In the genomic region with DNA sequence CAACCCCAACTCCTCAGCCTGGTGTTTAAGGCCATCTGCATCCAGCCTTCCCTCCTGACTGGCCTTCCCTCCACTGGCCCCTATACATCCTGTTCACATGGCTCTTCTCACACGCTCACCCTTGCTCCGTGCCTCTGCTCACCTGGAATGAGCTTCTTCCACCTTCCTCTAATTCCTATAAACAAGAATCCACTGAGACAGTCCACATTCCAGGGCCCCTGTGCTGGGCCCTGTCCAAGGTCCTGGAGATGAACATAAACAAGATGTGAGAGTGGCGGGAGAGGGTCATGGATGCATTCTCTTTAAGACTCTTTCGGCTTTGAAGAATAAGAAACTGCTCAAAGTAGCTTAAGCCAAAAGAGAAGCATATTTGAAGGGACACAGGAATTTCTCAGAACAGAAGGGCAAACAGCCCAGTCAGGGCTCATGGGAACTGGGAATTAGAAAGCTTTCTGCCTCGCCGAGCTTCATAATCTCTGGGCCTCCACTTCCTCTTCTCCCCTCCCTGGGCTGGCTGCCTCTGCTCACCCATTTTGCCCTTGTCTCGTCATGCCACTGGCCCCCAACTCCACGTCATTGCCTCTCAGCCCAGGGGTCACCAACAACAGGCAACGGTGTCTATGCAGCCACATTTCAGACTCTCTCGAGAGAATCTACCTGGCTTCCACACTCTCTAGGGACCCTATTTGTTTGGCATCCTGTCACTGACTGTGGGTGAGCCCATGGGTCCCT, we compare ENCODE assay signal across 13 cellular contexts. TPM values are rescaled to one million over a fixed set of nuclear protein-coding genes. Genes with fewer than 3 reads are reported as not detected.
DNase-seq lines count a peak whose midpoint lies in the region; ATAC-seq, FAIRE-seq and TF ChIP-seq lines count a peak whose summit lies in the region.
"Had no signal": no experiment of that assay in that cellular context is flagged by ENCODE, and none has a peak within 500 bp of the region (broad histone marks: within the 10 kb centered on the region; RNA-seq: fewer than 3 reads in every experiment).

No MANE protein-coding gene starts in this region.

- no peaks in the 10 kb centered on the region for H3K9me3 ChIP-seq in gastroesophageal sphincter

- no peak for TF ChIP-seq POLR2A in gastroesophageal sphincter (IDR thresholded peaks at IDR 0.05)

- H3K36me3 ChIP-seq in bronchial epithelial cell (ENCODE audit: control insufficient read depth, insufficient read depth, low read length) (no peaks in the 10 kb centered on the region), gastroesophageal sphincter (no peaks in the 10 kb centered on the region)
- H3K36me3 ChIP-seq: tibial nerve had no signal

- no peak for ATAC-seq in HG03457 (IDR thresholded peaks at IDR 0.05; ENCODE audit: unreplicated experiment)
- ATAC-seq in gastroesophageal sphincter, result no peak

- 41% methylated on average over 8 of the region's 10 CpGs; no CpG with 5 or more reads in 1 of the 2 donors for WGBS in gastroesophageal sphincter (ENCODE audit: low coverage in 1 of 2), 2 donors

- DNase-seq in D341Med (ENCODE audit: low spot score) (peak; percentile 62), LoVo (ENCODE audit: low spot score) (peak; percentile 34), bronchial epithelial cell (ENCODE audit: low read depth) (peak; percentile 17), medulla oblongata (ENCODE audit: extremely low spot score) (peak; percentile 60), NCI-H146 treated with DMSO at 0.1 percent for 48 hours (lab: John Stamatoyannopoulos, UW; ENCODE audit: unreplicated experiment) (no peak), MV-4-11 (lab: John Stamatoyannopoulos, UW) (no peak)
- DNase-seq: activated CD4-positive, alpha-beta T cell treated with anti-CD3 and anti-CD28 coated beads, Interleukin-2, amount 50 U/mL, for 48 hours; NCI-H1436; SHP77 had no signal

- TF ChIP-seq EP300 in gastroesophageal sphincter (IDR thresholded peaks at IDR 0.05), result no peak

- FAIRE-seq in bronchial epithelial cell (lab: Jason Lieb, UNC), result no peak

- H3K4me3 ChIP-seq in bronchial epithelial cell (ENCODE audit: low read depth, low read length) (no peak overlapping the region), gastroesophageal sphincter (no peak overlapping the region)
- H3K4me3 ChIP-seq: tibial nerve had no signal

- H3K27ac ChIP-seq in gastroesophageal sphincter, result no peak overlapping the region
- H3K27ac ChIP-seq: tibial nerve had no signal

- no peaks in the 10 kb centered on the region for H3K4me1 ChIP-seq in gastroesophageal sphincter
- H3K4me1 ChIP-seq: tibial nerve had no signal

- H3K27me3 ChIP-seq in bronchial epithelial cell (ENCODE audit: control insufficient read depth, insufficient read depth, low read length) (no peaks in the 10 kb centered on the region), gastroesophageal sphincter (peaks cover 65% of the 10 kb centered on the region)

- no peak for TF ChIP-seq CTCF in bronchial epithelial cell (IDR thresholded peaks at IDR 0.05; ENCODE audit: insufficient read depth, low read length, severe bottlenecking)
- no peak for TF ChIP-seq CTCF in gastroesophageal sphincter (IDR thresholded peaks at IDR 0.05)

RNA-seq across cellular contexts. Expression of gene SPPL2C, which starts 13.5 kb away (rescaled TPM):
- not detected in 2 replicates for total RNA-seq in bronchial epithelial cell
- total RNA-seq in gastroesophageal sphincter, result not detected
- total RNA-seq: glomerular endothelial cell, tibial nerve had no signal

RNA-seq across cellular contexts. Expression of gene MAPT, which starts 36.2 kb away (rescaled TPM):
- total RNA-seq in bronchial epithelial cell, result 0.13 and 0.26 TPM in 2 replicates
- total RNA-seq in gastroesophageal sphincter, result 10 to 100 TPM in 1 of 4 donors, 1 to 10 TPM in 3; 3.4 to 12.2 (median 8.5) TPM

Comparison
In these comparisons a context has a peak if more than half of its experiments do, and no peak if none do; other contexts are left out.
1. DNase-seq: peak in D341Med (single experiment), LoVo (single experiment), bronchial epithelial cell (single experiment) and medulla oblongata (single experiment); none in NCI-H146 treated with DMSO at 0.1 percent for 48 hours (single experiment) and MV-4-11 (single experiment).